In the genomic region with DNA sequence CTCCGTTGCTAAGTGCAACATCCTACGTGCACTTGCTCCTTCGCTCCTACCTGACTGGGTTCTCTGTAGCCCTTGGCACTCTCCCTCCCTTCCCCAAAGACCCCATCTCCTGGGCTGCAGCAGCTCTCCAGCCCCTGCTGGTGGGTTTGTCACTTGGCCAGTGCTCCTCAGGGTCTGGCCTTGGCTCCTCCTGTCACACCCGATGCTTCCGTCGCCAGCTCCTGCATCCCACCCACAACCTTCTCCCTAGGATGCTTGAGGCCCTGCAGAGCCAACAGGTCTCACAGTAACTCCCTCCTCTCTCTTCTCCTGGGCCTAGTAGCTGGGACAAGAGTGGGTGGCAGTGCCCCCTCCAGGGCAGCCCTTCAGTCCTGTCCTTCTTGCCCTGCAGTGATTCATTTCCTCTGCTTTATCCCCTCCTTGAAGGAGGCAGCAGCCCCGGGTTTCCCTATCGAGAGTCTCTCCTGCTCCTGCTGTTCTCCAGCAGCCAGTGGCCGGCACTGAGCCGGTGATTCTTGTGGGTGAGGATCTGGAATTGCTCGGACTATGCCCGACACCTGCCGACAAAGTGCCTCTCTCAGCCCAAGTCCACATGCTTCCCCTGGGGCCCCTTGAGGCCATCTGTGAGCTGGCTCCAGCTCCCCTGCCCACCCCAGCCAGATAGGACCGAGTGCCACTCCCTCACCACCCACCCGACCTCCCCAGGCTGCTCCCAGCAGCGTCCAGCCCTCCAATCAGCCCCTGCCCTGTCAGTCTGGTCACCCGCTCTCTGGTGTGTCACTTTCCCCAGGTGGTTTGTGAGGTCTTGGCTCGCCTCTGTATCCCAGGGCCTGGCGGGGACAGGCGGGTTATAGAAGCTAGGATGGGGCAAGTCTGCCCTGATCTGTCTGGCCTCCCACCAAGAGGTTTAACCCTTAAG, we compare ENCODE assay signal across 10 cellular contexts. TPM values are rescaled to one million over a fixed set of nuclear protein-coding genes. Genes with fewer than 3 reads are reported as not detected.
DNase-seq lines count a peak whose midpoint lies in the region; ATAC-seq, FAIRE-seq and TF ChIP-seq lines count a peak whose summit lies in the region.
"Had no signal": no experiment of that assay in that cellular context is flagged by ENCODE, and none has a peak within 500 bp of the region (broad histone marks: within the 10 kb centered on the region; RNA-seq: fewer than 3 reads in every experiment).

No MANE protein-coding gene starts in this region.

- H3K4me3 ChIP-seq in endothelial cell of umbilical vein (replicated peaks in 1 of 3; ENCODE audit: insufficient read depth in 1 of 3, low read depth in 1 of 3, low read length in 3 of 3) (no peak overlapping the region), neural progenitor cell (no peak overlapping the region)

- H3K9me3 ChIP-seq in endothelial cell of umbilical vein (replicated peaks; ENCODE audit: control insufficient read depth, insufficient read depth, low read length) (no peaks in the 10 kb centered on the region), neural progenitor cell (ENCODE audit: low read depth) (no peaks in the 10 kb centered on the region)

- no peaks in the 10 kb centered on the region for H3K9me3 Mint-ChIP-seq in neural progenitor cell

- H3F3A ChIP-seq in neural progenitor cell (ENCODE audit: low read depth), result peaks cover 10% of the 10 kb centered on the region

- DNase-seq in DMS153 (lab: John Stamatoyannopoulos, UW), result peak; percentile 12
- no peak for DNase-seq in DMS153 treated with DMSO at 0.1 percent for 48 hours (lab: John Stamatoyannopoulos, UW; ENCODE audit: unreplicated experiment)
- peak; percentile 8 for DNase-seq in NCI-H226
- peak; percentile 48 for DNase-seq in endothelial cell of umbilical vein (ENCODE audit: low read depth, low spot score)
- peak; percentile 44 for DNase-seq in neural progenitor cell (ENCODE audit: low spot score)
- DNase-seq: activated CD4-positive, CD25-positive, alpha-beta regulatory T cell treated with anti-CD3 and anti-CD28 coated beads, Interleukin-2, amount 50 U/mL, for 72 hours had no signal

- ATAC-seq in GM19023 (IDR thresholded peaks at IDR 0.05; ENCODE audit: unreplicated experiment) (no peak), HG03565 (IDR thresholded peaks at IDR 0.05; ENCODE audit: unreplicated experiment) (no peak), HG03045 (IDR thresholded peaks at IDR 0.05; ENCODE audit: unreplicated experiment) (no peak)

- H3K27ac ChIP-seq in endothelial cell of umbilical vein (ENCODE audit: insufficient read depth, low read depth, low read length), result no peak overlapping the region
- no peak overlapping the region for H3K27ac ChIP-seq in neural progenitor cell

- H3K36me3 Mint-ChIP-seq in neural progenitor cell, result peaks cover 14% of the 10 kb centered on the region

- dilution Hi-C loops in endothelial cell of umbilical vein (cut with MboI; ENCODE audit: extremely low pct_ligation_motif_present, low sequenced_read_pairs), result no loop called here

- POLR2A ChIA-PET in endothelial cell of umbilical vein (lab: Charles Lee), result no interaction called here

- H3K4me1 ChIP-seq in endothelial cell of umbilical vein (ENCODE audit: control insufficient read depth, extremely low read depth, insufficient read depth, low read length) (peaks cover 12% of the 10 kb centered on the region), neural progenitor cell (peaks cover 8% of the 10 kb centered on the region)

- peak overlapping the region; percentile 11 for H3K27ac Mint-ChIP-seq in neural progenitor cell

- H4K20me1 ChIP-seq in endothelial cell of umbilical vein (replicated peaks; ENCODE audit: control insufficient read depth, extremely low read depth, insufficient read depth, low read length) (no peaks in the 10 kb centered on the region), neural progenitor cell (ENCODE audit: low read depth) (peaks cover 21% of the 10 kb centered on the region)

- intact Hi-C loops in endothelial cell of umbilical vein (cut with micrococcal nuclease), result loop anchor here (1.0 to 5.0 kb wide), 2 partner anchors 121 to 319 kb away; no protein-coding TSS in a partner anchor

- H3K4me2 ChIP-seq in endothelial cell of umbilical vein (ENCODE audit: insufficient read depth, low read length) (no peak overlapping the region), neural progenitor cell (no peak overlapping the region)

- peaks cover 3 to 13% of the 10 kb centered on the region in 2 experiments for H3K36me3 ChIP-seq in endothelial cell of umbilical vein (ENCODE audit: control insufficient read depth in 2 of 2, extremely low read depth in 1 of 2, insufficient read depth in 2 of 2, low read length in 2 of 2)
- H3K36me3 ChIP-seq in neural progenitor cell, result no peaks in the 10 kb centered on the region

- no peak for TF ChIP-seq POLR2A in endothelial cell of umbilical vein (IDR thresholded peaks at IDR 0.05; ENCODE audit: low read depth, low read length)

- H3K4me1 Mint-ChIP-seq in neural progenitor cell, result peaks cover 22% of the 10 kb centered on the region

- H3K79me2 ChIP-seq in endothelial cell of umbilical vein (ENCODE audit: control insufficient read depth, insufficient read depth, low read length) (no peaks in the 10 kb centered on the region), neural progenitor cell (ENCODE audit: low read depth) (no peaks in the 10 kb centered on the region)

- no peaks in the 10 kb centered on the region for H3K27me3 ChIP-seq in endothelial cell of umbilical vein (ENCODE audit: control insufficient read depth in 2 of 2, insufficient read depth in 2 of 2, low read length in 2 of 2)
- H3K27me3 ChIP-seq in neural progenitor cell, result no peaks in the 10 kb centered on the region

- TF ChIP-seq CTCF in endothelial cell of umbilical vein (IDR thresholded peaks at IDR 0.05; ENCODE audit: extremely low read depth in 1 of 2, insufficient read depth in 1 of 2, low read depth in 1 of 2, low read length in 2 of 2) (peak; percentile 15 to 19), neural progenitor cell (IDR thresholded peaks at IDR 0.05) (peak; percentile 24)

- no peak overlapping the region for H3K4me3 Mint-ChIP-seq in neural progenitor cell

- CTCF ChIA-PET in endothelial cell of umbilical vein (lab: Charles Lee), result interaction anchor here (0.9 to 5.2 kb wide), 7 partner anchors 9 to 225 kb away, joined by 3 to 23 read pairs (median 4); a partner anchor contains a TSS

- no peak overlapping the region for H2AFZ ChIP-seq in endothelial cell of umbilical vein (ENCODE audit: low read depth, low read length)
- H2AFZ ChIP-seq in neural progenitor cell (replicated peaks), result no peak overlapping the region

- peaks cover 11% of the 10 kb centered on the region for H3K27me3 Mint-ChIP-seq in neural progenitor cell (ENCODE audit: insufficient read depth, low read depth)

- no TSS peak for BruUV-seq in endothelial cell of umbilical vein (replicated peaks; lab: Mats Ljungman, UMichigan)

- FAIRE-seq in endothelial cell of umbilical vein (lab: Jason Lieb, UNC), result peak; percentile 68
- FAIRE-seq: A204.1 had no signal

- no peaks in the 10 kb centered on the region for H3K9me1 ChIP-seq in endothelial cell of umbilical vein (replicated peaks; ENCODE audit: control insufficient read depth, extremely low read depth, insufficient read depth, low read length)

- no peak overlapping the region for H3K9ac ChIP-seq in endothelial cell of umbilical vein (replicated peaks; ENCODE audit: extremely low read depth, insufficient read depth, low read length)
- H3K9ac ChIP-seq in neural progenitor cell, result no peak overlapping the region

TF ChIP-seq in endothelial cell of umbilical vein, 7 proteins besides CTCF, POLR2A, EP300 and RAD21:
- TF ChIP-seq POLR2AphosphoS5 (IDR thresholded peaks at IDR 0.05; ENCODE audit: insufficient read depth, low read depth, low read length) (no peak), FOS (IDR thresholded peaks at IDR 0.05; ENCODE audit: borderline replicate concordance, insufficient read depth, low read length) (peak; percentile 34)
- TF ChIP-seq, protein P1, sequence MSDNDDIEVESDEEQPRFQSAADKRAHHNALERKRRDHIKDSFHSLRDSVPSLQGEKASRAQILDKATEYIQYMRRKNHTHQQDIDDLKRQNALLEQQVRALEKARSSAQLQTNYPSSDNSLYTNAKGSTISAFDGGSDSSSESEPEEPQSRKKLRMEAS (IDR thresholded peaks at IDR 0.05; ENCODE audit: insufficient read depth, insufficient read length), result no peak

RNA-seq across cellular contexts. Expression of a gene that starts 3.8 kb away (rescaled TPM):
- total RNA-seq in endothelial cell of umbilical vein (not detected in 2 replicates), neural progenitor cell (ENCODE audit: low replicate concordance) (not detected in 2 replicates)
- polyA plus RNA-seq in endothelial cell of umbilical vein, result not detected in 2 replicates
- not detected in 2 replicates for polyA plus RNA-seq in endothelial cell of umbilical vein (2011; cell fraction: cytosol; rRNA removed)
- not detected in 2 replicates for polyA plus RNA-seq in endothelial cell of umbilical vein (2011; cell fraction: nucleus; rRNA removed)
- not detected in 2 replicates for polyA plus RNA-seq in endothelial cell of umbilical vein (2012)
- not detected in 2 replicates for polyA minus RNA-seq in endothelial cell of umbilical vein
- polyA minus RNA-seq in endothelial cell of umbilical vein (2011; cell fraction: cytosol; rRNA and poly(A)+ RNA removed), result not detected
- polyA minus RNA-seq in endothelial cell of umbilical vein (2011; cell fraction: nucleus; rRNA and poly(A)+ RNA removed), result not detected in 2 replicates

RNA-seq across cellular contexts. Expression of a gene that starts 17.1 kb away (rescaled TPM):
- total RNA-seq in endothelial cell of umbilical vein (69.2 and 72.5 TPM in 2 replicates), neural progenitor cell (ENCODE audit: low replicate concordance) (115 and 269 TPM in 2 replicates)
- polyA plus RNA-seq in endothelial cell of umbilical vein, result 64.9 and 88.5 TPM in 2 replicates
- 61.1 and 74.8 TPM in 2 replicates for polyA plus RNA-seq in endothelial cell of umbilical vein (2011; cell fraction: cytosol; rRNA removed)
- polyA plus RNA-seq in endothelial cell of umbilical vein (2011; cell fraction: nucleus; rRNA removed), result 28.6 and 35.8 TPM in 2 replicates
- 54.8 and 68.0 TPM in 2 replicates for polyA plus RNA-seq in endothelial cell of umbilical vein (2012)
- 56.8 and 88.0 TPM in 2 replicates for polyA minus RNA-seq in endothelial cell of umbilical vein
- 116 TPM for polyA minus RNA-seq in endothelial cell of umbilical vein (2011; cell fraction: cytosol; rRNA and poly(A)+ RNA removed)
- polyA minus RNA-seq in endothelial cell of umbilical vein (2011; cell fraction: nucleus; rRNA and poly(A)+ RNA removed), result 7.9 and 9.0 TPM in 2 replicates
